Comparison of ENCODE assay signal across 35 cellular contexts in genomic region chr2:207861789-207862188, GRCh38.
"Had no signal": no experiment of that assay in that cellular context is flagged by ENCODE, and none has a peak within 500 bp of the region (broad histone marks: within the 10 kb centered on the region; RNA-seq: fewer than 3 reads in every experiment).

No MANE protein-coding gene starts in this region.

- H3K27ac ChIP-seq: ascending aorta, breast epithelium, cardiac muscle cell, coronary artery, dorsolateral prefrontal cortex, esophagus muscularis mucosa, foreskin keratinocyte, gastrocnemius medialis, heart right ventricle had no signal

- H3K27me3 ChIP-seq: ascending aorta, breast epithelium, cardiac muscle cell, dorsolateral prefrontal cortex, esophagus muscularis mucosa, foreskin keratinocyte, gastrocnemius medialis, heart right ventricle had no signal

- H3K4me3 ChIP-seq: ascending aorta, breast epithelium, cardiac muscle cell, coronary artery, dorsolateral prefrontal cortex, esophagus muscularis mucosa, gastrocnemius medialis, heart right ventricle had no signal

- H3K9me3 Mint-ChIP-seq: activated CD4-positive, alpha-beta memory T cell treated with anti-CD3 and anti-CD28 coated beads for 36 hours; activated CD4-positive, alpha-beta T cell treated with anti-CD3 and anti-CD28 coated beads, Interleukin-2, amount 10 ng/mL, durations not matched to agents 24 days and 14 days; activated naive CD4-positive, alpha-beta T cell treated with anti-CD3 and anti-CD28 coated beads, Interleukin-2, amount 10 ng/mL, durations not matched to agents 7 days and 5 days; activated naive CD4-positive, alpha-beta T cell treated with anti-CD3 and anti-CD28 coated beads, Interleukin-2, amount 50 U/mL, for 72 hours; activated naive CD8-positive, alpha-beta T cell treated with anti-CD3 and anti-CD28 coated beads, Interleukin-2, amount 10 ng/mL, durations not matched to agents 7 days and 5 days; activated T-helper 1 cell treated with anti-CD3 and anti-CD28 coated beads, Interleukin-12 subunit alpha, Interleukin-12 subunit beta, Interleukin-2, Interleukin-4 antibody, amounts not matched to agents 30 ng/mL and 10 ng/mL and 1 ng/mL, durations not matched to agents 14 hours and 24 hours and 36 hours; activated T-helper 2 cell treated with anti-CD3 and anti-CD28 coated beads, Interferon-gamma antibody, Interleukin-2, Interleukin-4, amounts not matched to agents 10 μg/mL and 5 μg/mL and 100 μg/mL, durations not matched to agents 14 hours and 24 hours and 36 hours; brain; central memory CD8-positive, alpha-beta T cell; dendritic cell treated with granulocyte-macrophage colony-stimulating factor and Interleukin-4, amounts not matched to agents 40 ng/mL and 50 ng/mL, for 4 days; T-helper 2 cell treated with Interferon-gamma antibody and Interleukin-4, amounts not matched to agents 5 μg/mL and 100 μg/mL, for 36 hours had no signal

- H3K4me1 Mint-ChIP-seq: activated CD4-positive, alpha-beta T cell treated with anti-CD3 and anti-CD28 coated beads for 36 hours; activated CD4-positive, alpha-beta T cell treated with anti-CD3 and anti-CD28 coated beads, Interleukin-2, amount 10 ng/mL, durations not matched to agents 24 days and 14 days; activated CD8-positive, alpha-beta memory T cell treated with anti-CD3 and anti-CD28 coated beads, Interleukin-2, amount 10 ng/mL, durations not matched to agents 7 days and 5 days; activated naive CD4-positive, alpha-beta T cell treated with anti-CD3 and anti-CD28 coated beads, Interleukin-2, amount 10 ng/mL, durations not matched to agents 7 days and 5 days; activated naive CD8-positive, alpha-beta T cell treated with anti-CD3 and anti-CD28 coated beads, Interleukin-2, amount 10 ng/mL, durations not matched to agents 7 days and 5 days; central memory CD8-positive, alpha-beta T cell had no signal

- H3K27ac Mint-ChIP-seq: activated CD4-positive, alpha-beta memory T cell treated with anti-CD3 and anti-CD28 coated beads for 36 hours; activated CD4-positive, alpha-beta T cell treated with anti-CD3 and anti-CD28 coated beads for 36 hours; activated CD4-positive, alpha-beta T cell treated with anti-CD3 and anti-CD28 coated beads, Interleukin-2, amount 10 ng/mL, durations not matched to agents 24 days and 14 days; activated CD8-positive, alpha-beta memory T cell treated with anti-CD3 and anti-CD28 coated beads, Interleukin-2, amount 10 ng/mL, durations not matched to agents 7 days and 5 days; activated CD8-positive, alpha-beta T cell treated with anti-CD3 and anti-CD28 coated beads, Interleukin-2, amount 10 ng/mL, durations not matched to agents 7 days and 5 days; activated naive CD4-positive, alpha-beta T cell treated with anti-CD3 and anti-CD28 coated beads, Interleukin-2, amount 10 ng/mL, durations not matched to agents 7 days and 5 days; activated naive CD4-positive, alpha-beta T cell treated with anti-CD3 and anti-CD28 coated beads, Interleukin-2, amount 50 U/mL, for 72 hours; activated naive CD8-positive, alpha-beta T cell treated with anti-CD3 and anti-CD28 coated beads, Interleukin-2, amount 10 ng/mL, durations not matched to agents 7 days and 5 days; activated T-helper 1 cell treated with anti-CD3 and anti-CD28 coated beads, Interleukin-12 subunit alpha, Interleukin-12 subunit beta, Interleukin-2, Interleukin-4 antibody, amounts not matched to agents 30 ng/mL and 10 ng/mL and 1 ng/mL, durations not matched to agents 14 hours and 24 hours and 36 hours; activated T-helper 2 cell treated with anti-CD3 and anti-CD28 coated beads, Interferon-gamma antibody, Interleukin-2, Interleukin-4, amounts not matched to agents 10 μg/mL and 5 μg/mL and 100 μg/mL, durations not matched to agents 14 hours and 24 hours and 36 hours; brain; dendritic cell treated with granulocyte-macrophage colony-stimulating factor and Interleukin-4, amounts not matched to agents 40 ng/mL and 50 ng/mL, for 4 days; T-helper 17 cell; T-helper 2 cell treated with Interferon-gamma antibody and Interleukin-4, amounts not matched to agents 5 μg/mL and 100 μg/mL, for 36 hours had no signal

- ATAC-seq: activated CD4-positive, alpha-beta T cell treated with anti-CD3 and anti-CD28 coated beads for 36 hours; activated CD8-positive, alpha-beta memory T cell treated with anti-CD3 and anti-CD28 coated beads, Interleukin-2, amount 10 ng/mL, durations not matched to agents 7 days and 5 days; activated CD8-positive, alpha-beta T cell treated with anti-CD3 and anti-CD28 coated beads, Interleukin-2, amount 10 ng/mL, durations not matched to agents 7 days and 5 days; activated naive CD4-positive, alpha-beta T cell treated with anti-CD3 and anti-CD28 coated beads, Interleukin-2, amount 50 U/mL, for 72 hours; foreskin keratinocyte; gastrocnemius medialis; heart right ventricle; T-helper 17 cell had no signal

- H3K36me3 ChIP-seq: breast epithelium, cardiac muscle cell, gastrocnemius medialis had no signal

- H3K4me1 ChIP-seq: ascending aorta, breast epithelium, foreskin keratinocyte, gastrocnemius medialis had no signal

- H3K36me3 Mint-ChIP-seq: activated CD8-positive, alpha-beta memory T cell treated with anti-CD3 and anti-CD28 coated beads, Interleukin-2, amount 10 ng/mL, durations not matched to agents 7 days and 5 days; activated naive CD4-positive, alpha-beta T cell treated with anti-CD3 and anti-CD28 coated beads, Interleukin-2, amount 10 ng/mL, durations not matched to agents 7 days and 5 days; activated naive CD8-positive, alpha-beta T cell treated with anti-CD3 and anti-CD28 coated beads, Interleukin-2, amount 10 ng/mL, durations not matched to agents 7 days and 5 days had no signal

- H3K9me3 ChIP-seq: ascending aorta, breast epithelium, esophagus muscularis mucosa, gastrocnemius medialis, heart right ventricle had no signal

- H3K4me3 Mint-ChIP-seq: activated CD4-positive, alpha-beta memory T cell treated with anti-CD3 and anti-CD28 coated beads for 36 hours; activated CD4-positive, alpha-beta T cell treated with anti-CD3 and anti-CD28 coated beads for 36 hours; activated CD4-positive, alpha-beta T cell treated with anti-CD3 and anti-CD28 coated beads, Interleukin-2, amount 10 ng/mL, durations not matched to agents 24 days and 14 days; activated CD8-positive, alpha-beta memory T cell treated with anti-CD3 and anti-CD28 coated beads, Interleukin-2, amount 10 ng/mL, durations not matched to agents 7 days and 5 days; activated CD8-positive, alpha-beta T cell treated with anti-CD3 and anti-CD28 coated beads, Interleukin-2, amount 10 ng/mL, durations not matched to agents 7 days and 5 days; activated naive CD4-positive, alpha-beta T cell treated with anti-CD3 and anti-CD28 coated beads, Interleukin-2, amount 10 ng/mL, durations not matched to agents 7 days and 5 days; activated naive CD8-positive, alpha-beta T cell treated with anti-CD3 and anti-CD28 coated beads, Interleukin-2, amount 10 ng/mL, durations not matched to agents 7 days and 5 days; activated T-helper 1 cell treated with anti-CD3 and anti-CD28 coated beads, Interleukin-12 subunit alpha, Interleukin-12 subunit beta, Interleukin-2, Interleukin-4 antibody, amounts not matched to agents 30 ng/mL and 10 ng/mL and 1 ng/mL, durations not matched to agents 14 hours and 24 hours and 36 hours; brain; central memory CD8-positive, alpha-beta T cell; dendritic cell treated with granulocyte-macrophage colony-stimulating factor and Interleukin-4, amounts not matched to agents 40 ng/mL and 50 ng/mL, for 4 days; T-helper 17 cell; T-helper 2 cell treated with Interferon-gamma antibody and Interleukin-4, amounts not matched to agents 5 μg/mL and 100 μg/mL, for 36 hours had no signal

- H3K27me3 Mint-ChIP-seq: activated CD4-positive, alpha-beta memory T cell treated with anti-CD3 and anti-CD28 coated beads for 36 hours; activated CD4-positive, alpha-beta T cell treated with anti-CD3 and anti-CD28 coated beads for 36 hours; activated CD4-positive, alpha-beta T cell treated with anti-CD3 and anti-CD28 coated beads, Interleukin-2, amount 10 ng/mL, durations not matched to agents 24 days and 14 days; activated CD8-positive, alpha-beta memory T cell treated with anti-CD3 and anti-CD28 coated beads, Interleukin-2, amount 10 ng/mL, durations not matched to agents 7 days and 5 days; activated naive CD4-positive, alpha-beta T cell treated with anti-CD3 and anti-CD28 coated beads, Interleukin-2, amount 10 ng/mL, durations not matched to agents 7 days and 5 days; activated naive CD8-positive, alpha-beta T cell treated with anti-CD3 and anti-CD28 coated beads, Interleukin-2, amount 10 ng/mL, durations not matched to agents 7 days and 5 days; brain; central memory CD8-positive, alpha-beta T cell; dendritic cell treated with granulocyte-macrophage colony-stimulating factor and Interleukin-4, amounts not matched to agents 40 ng/mL and 50 ng/mL, for 4 days; T-helper 17 cell had no signal

- DNase-seq: activated CD4-positive, alpha-beta memory T cell treated with anti-CD3 and anti-CD28 coated beads for 36 hours; activated CD4-positive, alpha-beta T cell treated with anti-CD3 and anti-CD28 coated beads for 36 hours; activated CD4-positive, alpha-beta T cell treated with anti-CD3 and anti-CD28 coated beads, Interleukin-2, amount 10 ng/mL, durations not matched to agents 24 days and 14 days; activated CD4-positive, CD25-positive, alpha-beta regulatory T cell; activated CD4-positive, CD25-positive, alpha-beta regulatory T cell treated with anti-CD3 and anti-CD28 coated beads, Interleukin-2, amount 50 U/mL, for 72 hours; activated CD8-positive, alpha-beta memory T cell treated with anti-CD3 and anti-CD28 coated beads, Interleukin-2, amount 10 ng/mL, durations not matched to agents 7 days and 5 days; activated CD8-positive, alpha-beta memory T cell treated with anti-CD3 and anti-CD28 coated beads, Interleukin-2, amount 50 U/mL, for 4 hours; activated CD8-positive, alpha-beta T cell treated with anti-CD3 and anti-CD28 coated beads, Interleukin-2, amount 10 ng/mL, durations not matched to agents 7 days and 5 days; activated effector memory CD4-positive, alpha-beta T cell treated with anti-CD3 and anti-CD28 coated beads, Interleukin-2, amount 50 U/mL, for 16 hours; activated naive CD4-positive, alpha-beta T cell; activated naive CD4-positive, alpha-beta T cell treated with anti-CD3 and anti-CD28 coated beads, Interleukin-2, amount 10 ng/mL, durations not matched to agents 7 days and 5 days; activated naive CD8-positive, alpha-beta T cell treated with anti-CD3 and anti-CD28 coated beads, Interleukin-2, amount 10 ng/mL, durations not matched to agents 7 days and 5 days; activated T-cell treated with anti-CD3 and anti-CD28 coated beads, Interleukin-2, amount 50 U/mL, for 1 hour; activated T-cell treated with anti-CD3 and anti-CD28 coated beads, Interleukin-2, amount 50 U/mL, for 48 hours; dorsolateral prefrontal cortex; effector memory CD4-positive, alpha-beta T cell; erythroblast; foreskin keratinocyte; gastrocnemius medialis; heart right ventricle; T-helper 1 cell; T-helper 17 cell; T1000 had no signal
